ENCODE assay signal across 13 cellular contexts in genomic region chr2:45826889-45827635, GRCh38.
DNase-seq lines count a peak whose midpoint lies in the region; ATAC-seq and TF ChIP-seq lines count a peak whose summit lies in the region.
"Had no signal": no experiment of that assay in that cellular context is flagged by ENCODE, and none has a peak within 500 bp of the region (broad histone marks: within the 10 kb centered on the region; RNA-seq: fewer than 3 reads in every experiment).

No MANE protein-coding gene starts in this region.

- TF ChIP-seq CTCF in osteoblast (IDR thresholded peaks at IDR 0.05; ENCODE audit: extremely low read depth, low read depth, low read length) (no peak), type B pancreatic cell (conservative IDR thresholded peaks at IDR 0.05) (no peak), progenitor cell of endocrine pancreas (IDR thresholded peaks at IDR 0.05; ENCODE audit: unreplicated experiment) (no peak)

- H3K79me2 ChIP-seq in osteoblast (ENCODE audit: insufficient read depth, low read length), result no peaks in the 10 kb centered on the region

- no peaks in the 10 kb centered on the region for H3K27me3 ChIP-seq in osteoblast (ENCODE audit: insufficient read depth, low read length)

- peaks cover 2% of the 10 kb centered on the region for H3K9me3 ChIP-seq in osteoblast (ENCODE audit: low read depth, low read length)

- H3K9me3 Mint-ChIP-seq in type B pancreatic cell (peaks cover 15% of the 10 kb centered on the region), progenitor cell of endocrine pancreas (ENCODE audit: low read depth) (peaks cover 16% of the 10 kb centered on the region)

- H3K4me3 Mint-ChIP-seq in type B pancreatic cell (no peak overlapping the region), progenitor cell of endocrine pancreas (ENCODE audit: low read depth) (no peak overlapping the region)
- H3K4me3 Mint-ChIP-seq: activated CD4-positive, alpha-beta T cell treated with anti-CD3 and anti-CD28 coated beads, Interleukin-2, amount 10 ng/mL, durations not matched to agents 24 days and 14 days; activated naive CD8-positive, alpha-beta T cell treated with anti-CD3 and anti-CD28 coated beads, Interleukin-2, amount 10 ng/mL, durations not matched to agents 7 days and 5 days had no signal

- no peak overlapping the region for H3K4me2 ChIP-seq in osteoblast (ENCODE audit: insufficient read depth, low read length)

- H3K27me3 Mint-ChIP-seq in type B pancreatic cell, result peaks cover 12% of the 10 kb centered on the region
- peaks cover 22% of the 10 kb centered on the region for H3K27me3 Mint-ChIP-seq in progenitor cell of endocrine pancreas
- H3K27me3 Mint-ChIP-seq: activated CD4-positive, alpha-beta T cell treated with anti-CD3 and anti-CD28 coated beads, Interleukin-2, amount 10 ng/mL, durations not matched to agents 24 days and 14 days; activated naive CD8-positive, alpha-beta T cell treated with anti-CD3 and anti-CD28 coated beads, Interleukin-2, amount 10 ng/mL, durations not matched to agents 7 days and 5 days had no signal

- H3K4me3 ChIP-seq in osteoblast (ENCODE audit: insufficient read depth, low read length), result no peak overlapping the region

- H3K36me3 ChIP-seq in osteoblast (ENCODE audit: insufficient read depth, low read length), result no peaks in the 10 kb centered on the region

- H2AFZ ChIP-seq in osteoblast (ENCODE audit: low read length), result peak overlapping the region; percentile 20

- H3K27ac ChIP-seq in osteoblast (ENCODE audit: low read depth, low read length), result no peak overlapping the region

- peaks cover 12% of the 10 kb centered on the region for H4K20me1 ChIP-seq in osteoblast (ENCODE audit: insufficient read depth, low read length)

- H3K36me3 Mint-ChIP-seq in type B pancreatic cell (peaks cover 6% of the 10 kb centered on the region), progenitor cell of endocrine pancreas (ENCODE audit: insufficient read depth) (peaks cover 3% of the 10 kb centered on the region)

- peaks cover 8% of the 10 kb centered on the region for H3K4me1 ChIP-seq in osteoblast (ENCODE audit: insufficient read depth, low read length)

- peak; percentile 94 for DNase-seq in AG20443 (ENCODE audit: low spot score)
- peak; percentile 80 to 89 for DNase-seq in NCI-H446 (lab: John Stamatoyannopoulos, UW)
- DNase-seq in fibroblast of peridontal ligament (ENCODE audit: extremely low read depth), result peak; percentile 33
- DNase-seq in osteoblast (ENCODE audit: insufficient read length, low spot score, missing footprints), result no peak
- DNase-seq in type B pancreatic cell (ENCODE audit: extremely low spot score, unreplicated experiment), result no peak
- no peak for DNase-seq in NCI-H2171 (lab: John Stamatoyannopoulos, UW)
- no peak for DNase-seq in progenitor cell of endocrine pancreas (ENCODE audit: low spot score, unreplicated experiment)
- DNase-seq: activated CD4-positive, alpha-beta T cell treated with anti-CD3 and anti-CD28 coated beads, Interleukin-2, amount 10 ng/mL, durations not matched to agents 24 days and 14 days; activated naive CD8-positive, alpha-beta T cell treated with anti-CD3 and anti-CD28 coated beads, Interleukin-2, amount 10 ng/mL, durations not matched to agents 7 days and 5 days; AML-193; kidney glomerular epithelial cell; NCI-H2081 treated with DMSO at 0.1 percent for 48 hours had no signal

- no peak overlapping the region for H3K27ac Mint-ChIP-seq in type B pancreatic cell
- no peak overlapping the region for H3K27ac Mint-ChIP-seq in progenitor cell of endocrine pancreas
- H3K27ac Mint-ChIP-seq: activated CD4-positive, alpha-beta T cell treated with anti-CD3 and anti-CD28 coated beads, Interleukin-2, amount 10 ng/mL, durations not matched to agents 24 days and 14 days; activated naive CD8-positive, alpha-beta T cell treated with anti-CD3 and anti-CD28 coated beads, Interleukin-2, amount 10 ng/mL, durations not matched to agents 7 days and 5 days had no signal

- H3K4me1 Mint-ChIP-seq in type B pancreatic cell (ENCODE audit: unreplicated experiment), result peaks cover 15% of the 10 kb centered on the region
- H3K4me1 Mint-ChIP-seq in progenitor cell of endocrine pancreas (ENCODE audit: low read depth), result no peaks in the 10 kb centered on the region

- no peak for ATAC-seq in GM21528 (IDR thresholded peaks at IDR 0.05; ENCODE audit: low FRiP score, unreplicated experiment)

Comparison
In these comparisons a context has a peak if more than half of its experiments do, and no peak if none do; other contexts are left out.
1. DNase-seq: peak in AG20443 (single experiment), NCI-H446 (2 of 2) and fibroblast of peridontal ligament (single experiment); none in osteoblast (single experiment), type B pancreatic cell (single experiment), NCI-H2171 (single experiment) and progenitor cell of endocrine pancreas (single experiment).